ENCODE assay signal across 32 cellular contexts in the genomic region with DNA sequence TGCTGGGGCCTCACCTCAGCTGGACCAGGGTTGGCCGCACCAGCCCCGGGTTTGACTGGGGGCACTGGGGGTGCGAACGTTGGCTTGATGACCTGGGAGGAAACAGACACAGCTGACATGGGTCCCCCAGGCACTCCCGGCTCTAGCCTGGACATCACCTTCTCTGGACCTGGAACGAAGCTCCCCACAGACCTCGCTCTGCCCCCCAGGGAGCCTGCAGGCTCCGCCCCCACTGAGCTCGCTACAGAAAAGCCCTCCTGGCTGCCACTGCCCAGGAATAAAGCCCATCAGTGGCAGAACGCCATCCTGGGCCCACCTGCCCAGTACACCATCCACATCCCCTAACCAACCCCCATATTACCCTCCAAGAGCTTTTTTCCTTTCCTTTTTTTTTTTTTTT. TPM values are rescaled to one million over a fixed set of nuclear protein-coding genes. Genes with fewer than 3 reads are reported as not detected.
A peak's percentile ranks its signal among the peaks of the same experiment; 100 is the strongest.
DNase-seq lines count a peak whose midpoint lies in the region; ATAC-seq and TF ChIP-seq lines count a peak whose summit lies in the region.
"Had no signal": no experiment of that assay in that cellular context is flagged by ENCODE, and none has a peak within 500 bp of the region (broad histone marks: within the 10 kb centered on the region; RNA-seq: fewer than 3 reads in every experiment).

No MANE protein-coding gene starts in this region.

- H3K4me1 ChIP-seq in CD8-positive, alpha-beta memory T cell (ENCODE audit: insufficient read depth, low read length): peaks cover 60% of the 10 kb centered on the region

- no peak for TF ChIP-seq CTCF in osteocyte (IDR thresholded peaks at IDR 0.05)

- no peaks in the 10 kb centered on the region for H3K9me3 ChIP-seq in CD8-positive, alpha-beta memory T cell (ENCODE audit: low read length)
- H3K9me3 ChIP-seq: ascending aorta, HAP-1, MG63, sigmoid colon, tibial nerve had no signal

- H3K4me1 Mint-ChIP-seq in activated naive CD4-positive, alpha-beta T cell treated with anti-CD3 and anti-CD28 coated beads, Interleukin-2, amount 10 ng/mL, durations not matched to agents 7 days and 5 days: peaks cover 67% of the 10 kb centered on the region
- H3K4me1 Mint-ChIP-seq in CD8-positive, alpha-beta memory T cell: peaks cover 45 to 67% (median 63%) of the 10 kb centered on the region in 3 donors
- H3K4me1 Mint-ChIP-seq in effector memory CD8-positive, alpha-beta T cell (ENCODE audit: low read depth in 2 of 2): peaks cover 49 to 57% of the 10 kb centered on the region in 2 donors
- peaks cover 28% of the 10 kb centered on the region for H3K4me1 Mint-ChIP-seq in osteocyte (ENCODE audit: unreplicated experiment)

- no peak for ATAC-seq in effector memory CD8-positive, alpha-beta T cell (replicated peaks)

- no peak overlapping the region for H3K4me3 ChIP-seq in CD8-positive, alpha-beta memory T cell (ENCODE audit: low read length)
- H3K4me3 ChIP-seq: ascending aorta, HAP-1, MG63, sigmoid colon, tibial nerve had no signal

- peaks cover 14% of the 10 kb centered on the region for H3K27me3 Mint-ChIP-seq in activated naive CD4-positive, alpha-beta T cell treated with anti-CD3 and anti-CD28 coated beads, Interleukin-2, amount 10 ng/mL, durations not matched to agents 7 days and 5 days
- peaks cover 0 to 2% of the 10 kb centered on the region in 2 donors for H3K27me3 Mint-ChIP-seq in CD8-positive, alpha-beta memory T cell
- H3K27me3 Mint-ChIP-seq in effector memory CD8-positive, alpha-beta T cell: no peaks in the 10 kb centered on the region
- no peaks in the 10 kb centered on the region for H3K27me3 Mint-ChIP-seq in osteocyte (ENCODE audit: unreplicated experiment)
- H3K27me3 Mint-ChIP-seq: activated naive CD4-positive, alpha-beta T cell treated with anti-CD3 and anti-CD28 coated beads, Interleukin-2, amount 50 U/mL, for 24 hours had no signal

- no peak overlapping the region for H3K4me3 Mint-ChIP-seq in activated naive CD4-positive, alpha-beta T cell treated with anti-CD3 and anti-CD28 coated beads, Interleukin-2, amount 10 ng/mL, durations not matched to agents 7 days and 5 days
- peak overlapping the region in 3 of 7 donors; percentile 31 to 71 (median 45) for H3K4me3 Mint-ChIP-seq in CD8-positive, alpha-beta memory T cell
- peak overlapping the region; percentile 74 to 75 for H3K4me3 Mint-ChIP-seq in effector memory CD8-positive, alpha-beta T cell
- peak overlapping the region; percentile 14 for H3K4me3 Mint-ChIP-seq in osteocyte (ENCODE audit: unreplicated experiment)

- POLR2A ChIA-PET in CD8-positive, alpha-beta memory T cell (lab: Charles Lee): interaction anchor here (1.0 to 1.8 kb wide), 2 partner anchors 12 to 14 kb away, joined by 7 to 9 read pairs; partner anchors contain the start of gene ADAM8

- H3K27me3 ChIP-seq in CD8-positive, alpha-beta memory T cell (ENCODE audit: insufficient read depth, low read length, poor library complexity, severe bottlenecking): no peaks in the 10 kb centered on the region
- H3K27me3 ChIP-seq: ascending aorta, MG63, sigmoid colon, tibial nerve had no signal

- CTCF ChIA-PET in activated naive CD4-positive, alpha-beta T cell treated with anti-CD3 and anti-CD28 coated beads, Interleukin-2, amount 10 ng/mL, durations not matched to agents 7 days and 5 days (lab: Charles Lee): interaction anchor here (0.6 to 1.7 kb wide), 3 partner anchors 11 to 120 kb away, joined by 3 to 6 read pairs (median 3); no protein-coding TSS in a partner anchor
- CTCF ChIA-PET in CD8-positive, alpha-beta memory T cell (lab: Charles Lee): interaction anchor here (0.7 to 1.5 kb wide), 5 partner anchors 11 to 65 kb away, joined by 3 to 10 read pairs (median 5); no protein-coding TSS in a partner anchor

- no peaks in the 10 kb centered on the region for H3K9me3 Mint-ChIP-seq in activated naive CD4-positive, alpha-beta T cell treated with anti-CD3 and anti-CD28 coated beads, Interleukin-2, amount 10 ng/mL, durations not matched to agents 7 days and 5 days
- no peaks in the 10 kb centered on the region for H3K9me3 Mint-ChIP-seq in CD8-positive, alpha-beta memory T cell
- H3K9me3 Mint-ChIP-seq in effector memory CD8-positive, alpha-beta T cell: no peaks in the 10 kb centered on the region
- H3K9me3 Mint-ChIP-seq in osteocyte (ENCODE audit: unreplicated experiment): no peaks in the 10 kb centered on the region
- H3K9me3 Mint-ChIP-seq: activated naive CD4-positive, alpha-beta T cell treated with anti-CD3 and anti-CD28 coated beads, Interleukin-2, amount 50 U/mL, for 24 hours had no signal

- peaks cover 24% of the 10 kb centered on the region for H3K36me3 Mint-ChIP-seq in activated naive CD4-positive, alpha-beta T cell treated with anti-CD3 and anti-CD28 coated beads, Interleukin-2, amount 10 ng/mL, durations not matched to agents 7 days and 5 days
- H3K36me3 Mint-ChIP-seq in CD8-positive, alpha-beta memory T cell: peaks cover 0 to 14% (median 0%) of the 10 kb centered on the region in 3 donors
- peaks cover 58% of the 10 kb centered on the region for H3K36me3 Mint-ChIP-seq in effector memory CD8-positive, alpha-beta T cell (ENCODE audit: insufficient read depth)
- H3K36me3 Mint-ChIP-seq in osteocyte (ENCODE audit: unreplicated experiment): no peaks in the 10 kb centered on the region
- H3K36me3 Mint-ChIP-seq: activated naive CD4-positive, alpha-beta T cell treated with anti-CD3 and anti-CD28 coated beads, Interleukin-2, amount 50 U/mL, for 24 hours had no signal

- H3K27ac Mint-ChIP-seq in activated naive CD4-positive, alpha-beta T cell treated with anti-CD3 and anti-CD28 coated beads, Interleukin-2, amount 10 ng/mL, durations not matched to agents 7 days and 5 days: peak overlapping the region; percentile 78
- peak overlapping the region in 7 of 8 donors; percentile 51 to 99 (median 88) for H3K27ac Mint-ChIP-seq in CD8-positive, alpha-beta memory T cell
- H3K27ac Mint-ChIP-seq in effector memory CD8-positive, alpha-beta T cell: peak overlapping the region in 1 of 2 donors; percentile 62
- H3K27ac Mint-ChIP-seq in osteocyte (ENCODE audit: unreplicated experiment): no peak overlapping the region
- H3K27ac Mint-ChIP-seq: activated naive CD4-positive, alpha-beta T cell treated with anti-CD3 and anti-CD28 coated beads, Interleukin-2, amount 50 U/mL, for 24 hours had no signal

- no peak for DNase-seq in activated naive CD4-positive, alpha-beta T cell treated with anti-CD3 and anti-CD28 coated beads, Interleukin-2, amount 10 ng/mL, durations not matched to agents 7 days and 5 days
- no peak for DNase-seq in activated naive CD4-positive, alpha-beta T cell treated with anti-CD3 and anti-CD28 coated beads, Interleukin-2, amount 50 U/mL, for 16 hours
- no peak for DNase-seq in CD8-positive, alpha-beta memory T cell
- no peak for DNase-seq in effector memory CD8-positive, alpha-beta T cell
- DNase-seq in osteocyte (ENCODE audit: extremely low spot score, unreplicated experiment): no peak
- no peak for DNase-seq in DMS 273 treated with DMSO at 0.1 percent for 48 hours (lab: John Stamatoyannopoulos, UW)
- DNase-seq in substantia nigra (lab: John Stamatoyannopoulos, UW): no peak
- DNase-seq: ACHN; Calu3; DND-41; effector CD8-positive, alpha-beta T cell; GF-D8; left colon; mammary epithelial cell; MG63; NCI-H1105 treated with DMSO at 0.1 percent for 48 hours; NCI-H1930; NCI-H524; occipital lobe; OCI-M1; sigmoid colon; stimulated activated CD4-positive, alpha-beta T cell treated with anti-CD3 and anti-CD28 coated beads, Interleukin-12 subunit alpha, Interleukin-12 subunit beta, amount 100 ng/mL, for 4 hours; stimulated activated CD4-positive, alpha-beta T cell treated with anti-CD3 and anti-CD28 coated beads, Interleukin-4, amount 100 ng/mL, for 1 hour had no signal

- H3K36me3 ChIP-seq in CD8-positive, alpha-beta memory T cell (ENCODE audit: insufficient read depth, low read length): no peaks in the 10 kb centered on the region
- H3K36me3 ChIP-seq: ascending aorta, HAP-1, MG63, sigmoid colon had no signal

- no peak overlapping the region for H3K27ac ChIP-seq in CD8-positive, alpha-beta memory T cell (ENCODE audit: low read depth, low read length)
- no peak overlapping the region for H3K27ac ChIP-seq in substantia nigra (ENCODE audit: low read depth, low read length, poor library complexity, severe bottlenecking)
- H3K27ac ChIP-seq: ascending aorta, KMS-11, sigmoid colon, tibial nerve had no signal

RNA-seq across cellular contexts. Expression of gene ADAM8, which starts 13.0 kb away (rescaled TPM):
- total RNA-seq in CD8-positive, alpha-beta memory T cell: 10 to 100 TPM; 67.0 to 70.0 TPM
- 74.9 TPM for polyA plus RNA-seq in CD8-positive, alpha-beta memory T cell
- total RNA-seq in osteocyte: 2.9 and 6.0 TPM in 2 replicates

RNA-seq across cellular contexts. Expression of gene VENTX, which starts 26.0 kb away (rescaled TPM):
- not detected for total RNA-seq in CD8-positive, alpha-beta memory T cell
- polyA plus RNA-seq in CD8-positive, alpha-beta memory T cell: not detected
- total RNA-seq in osteocyte: not detected in 2 replicates
- total RNA-seq: Calu3; glomerular endothelial cell; mammary epithelial cell; occipital lobe; pulmonary artery endothelial cell; T-helper 1 cell treated with Interleukin-12 subunit alpha and Interleukin-12 subunit beta and Interleukin-4 antibody, amounts not matched to agents 30 ng/mL and 1 ng/mL, for 36 hours had no signal
- polyA plus RNA-seq: BJ, mammary epithelial cell had no signal

RNA-seq across cellular contexts. Expression of gene UTF1, which starts 33.7 kb away (rescaled TPM):
- total RNA-seq in CD8-positive, alpha-beta memory T cell: not detected
- polyA plus RNA-seq in CD8-positive, alpha-beta memory T cell: not detected
- total RNA-seq in osteocyte: not detected in 2 replicates
- total RNA-seq: ascending aorta; Calu3; glomerular endothelial cell; left colon; mammary epithelial cell; occipital lobe; pulmonary artery endothelial cell; sigmoid colon; T-helper 1 cell treated with Interleukin-12 subunit alpha and Interleukin-12 subunit beta and Interleukin-4 antibody, amounts not matched to agents 30 ng/mL and 1 ng/mL, for 36 hours; tibial nerve had no signal
- polyA plus RNA-seq: BJ, mammary epithelial cell, sigmoid colon had no signal

RNA-seq across cellular contexts. Expression of gene TUBGCP2, which starts 45.0 kb away (rescaled TPM):
- total RNA-seq in CD8-positive, alpha-beta memory T cell: 10 to 100 TPM; 67.9 to 68.1 TPM
- polyA plus RNA-seq in CD8-positive, alpha-beta memory T cell: 39.9 TPM
- 67.2 and 75.2 TPM in 2 replicates for total RNA-seq in osteocyte

RNA-seq across cellular contexts. Expression of gene ZNF511, which starts 45.0 kb away (rescaled TPM):
- total RNA-seq in CD8-positive, alpha-beta memory T cell: 10 to 100 TPM; 82.2 to 83.2 TPM
- polyA plus RNA-seq in CD8-positive, alpha-beta memory T cell: 90.8 TPM
- 35.1 and 39.1 TPM in 2 replicates for total RNA-seq in osteocyte
